Comparison of ENCODE assay signal across 23 cellular contexts in the genomic region with DNA sequence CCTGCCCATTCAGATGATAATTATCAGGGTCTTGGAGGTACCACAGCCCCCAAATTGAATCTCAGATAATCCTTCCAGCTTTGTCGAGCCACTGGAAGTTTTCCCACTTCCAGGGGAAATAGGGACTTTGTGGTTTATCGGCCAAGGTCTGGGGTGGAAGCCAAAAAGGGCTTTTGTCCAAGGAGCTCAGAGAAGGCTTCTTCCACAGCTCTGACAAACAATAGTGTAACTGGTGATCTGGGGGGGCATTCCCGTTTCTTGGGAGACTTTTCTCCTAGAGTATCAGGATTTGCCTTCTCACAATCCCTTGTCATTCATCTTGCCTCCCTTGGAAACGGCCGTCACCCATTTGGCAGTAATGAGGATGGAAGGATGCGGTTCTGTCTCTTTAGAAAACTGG. TPM values are rescaled to one million over a fixed set of nuclear protein-coding genes. Genes with fewer than 3 reads are reported as not detected.
DNase-seq lines count a peak whose midpoint lies in the region; ATAC-seq and TF ChIP-seq lines count a peak whose summit lies in the region.
"Had no signal": no experiment of that assay in that cellular context is flagged by ENCODE, and none has a peak within 500 bp of the region (broad histone marks: within the 10 kb centered on the region; RNA-seq: fewer than 3 reads in every experiment).

No MANE protein-coding gene starts in this region.

- peaks cover 57% of the 10 kb centered on the region for H3K4me1 Mint-ChIP-seq in mesothelial cell of epicardium
- no peaks in the 10 kb centered on the region for H3K4me1 Mint-ChIP-seq in activated T-helper 1 cell treated with anti-CD3 and anti-CD28 coated beads, Interleukin-12 subunit alpha, Interleukin-12 subunit beta, Interleukin-2, Interleukin-4 antibody, amounts not matched to agents 30 ng/mL and 10 ng/mL and 1 ng/mL, durations not matched to agents 14 hours and 24 hours and 36 hours (ENCODE audit: low read depth)
- H3K4me1 Mint-ChIP-seq: B cell had no signal

- H3K4me3 Mint-ChIP-seq in mesothelial cell of epicardium = no peak overlapping the region
- no peak overlapping the region for H3K4me3 Mint-ChIP-seq in activated T-helper 1 cell treated with anti-CD3 and anti-CD28 coated beads, Interleukin-12 subunit alpha, Interleukin-12 subunit beta, Interleukin-2, Interleukin-4 antibody, amounts not matched to agents 30 ng/mL and 10 ng/mL and 1 ng/mL, durations not matched to agents 14 hours and 24 hours and 36 hours
- H3K4me3 Mint-ChIP-seq: B cell; CD4-positive, alpha-beta T cell had no signal

- peak; percentile 57 for DNase-seq in M059J (ENCODE audit: low read depth)
- peak in 29 of 61 donors; percentile 7 to 76 (median 30) for DNase-seq in caudate nucleus (lab: John Stamatoyannopoulos, UW)
- DNase-seq in mesothelial cell of epicardium (ENCODE audit: low spot score in 2 of 2, unreplicated experiment in 2 of 2) = no peak
- peak; percentile 66 for DNase-seq in putamen (ENCODE audit: low spot score)
- DNase-seq in activated T-helper 1 cell treated with anti-CD3 and anti-CD28 coated beads, Interleukin-12 subunit alpha, Interleukin-12 subunit beta, Interleukin-2, Interleukin-4 antibody, amounts not matched to agents 30 ng/mL and 10 ng/mL and 1 ng/mL, durations not matched to agents 14 hours and 24 hours and 36 hours (ENCODE audit: low spot score) = no peak
- DNase-seq in sciatic nerve (ENCODE audit: low spot score) = no peak
- DNase-seq: ACHN; Calu3; CD4-positive, alpha-beta T cell; DND-41; GF-D8; GM23248; KG1; NCI-H1092; NCI-H1694; NCI-H2107; NCI-H446; NCI-H774; PC-9; Right ventricle myocardium superior had no signal

- no peaks in the 10 kb centered on the region for H3K27me3 Mint-ChIP-seq in mesothelial cell of epicardium (ENCODE audit: low read depth)
- peaks cover 14% of the 10 kb centered on the region for H3K27me3 Mint-ChIP-seq in activated T-helper 1 cell treated with anti-CD3 and anti-CD28 coated beads, Interleukin-12 subunit alpha, Interleukin-12 subunit beta, Interleukin-2, Interleukin-4 antibody, amounts not matched to agents 30 ng/mL and 10 ng/mL and 1 ng/mL, durations not matched to agents 14 hours and 24 hours and 36 hours (ENCODE audit: insufficient read depth)
- H3K27me3 Mint-ChIP-seq: CD4-positive, alpha-beta T cell had no signal

- peak overlapping the region; percentile 60 for H3K27ac Mint-ChIP-seq in mesothelial cell of epicardium
- H3K27ac Mint-ChIP-seq in activated T-helper 1 cell treated with anti-CD3 and anti-CD28 coated beads, Interleukin-12 subunit alpha, Interleukin-12 subunit beta, Interleukin-2, Interleukin-4 antibody, amounts not matched to agents 30 ng/mL and 10 ng/mL and 1 ng/mL, durations not matched to agents 14 hours and 24 hours and 36 hours = no peak overlapping the region
- H3K27ac Mint-ChIP-seq: B cell; CD4-positive, alpha-beta T cell had no signal

- intact Hi-C loops in activated T-helper 1 cell treated with anti-CD3 and anti-CD28 coated beads, Interleukin-12 subunit alpha, Interleukin-12 subunit beta, Interleukin-2, Interleukin-4 antibody, amounts not matched to agents 30 ng/mL and 10 ng/mL and 1 ng/mL, durations not matched to agents 14 hours and 24 hours and 36 hours (cut with micrococcal nuclease) = no loop called here
- intact Hi-C loops in sciatic nerve (cut with DNase I) = no loop called here

- TF ChIP-seq CTCF in mesothelial cell of epicardium (IDR thresholded peaks at IDR 0.05; ENCODE audit: unreplicated experiment) = no peak

- H3K9me3 Mint-ChIP-seq in mesothelial cell of epicardium = peaks cover 1% of the 10 kb centered on the region
- no peaks in the 10 kb centered on the region for H3K9me3 Mint-ChIP-seq in activated T-helper 1 cell treated with anti-CD3 and anti-CD28 coated beads, Interleukin-12 subunit alpha, Interleukin-12 subunit beta, Interleukin-2, Interleukin-4 antibody, amounts not matched to agents 30 ng/mL and 10 ng/mL and 1 ng/mL, durations not matched to agents 14 hours and 24 hours and 36 hours
- H3K9me3 Mint-ChIP-seq: CD4-positive, alpha-beta T cell had no signal

- H3K36me3 Mint-ChIP-seq in mesothelial cell of epicardium = peaks cover 11% of the 10 kb centered on the region
- no peaks in the 10 kb centered on the region for H3K36me3 Mint-ChIP-seq in activated T-helper 1 cell treated with anti-CD3 and anti-CD28 coated beads, Interleukin-12 subunit alpha, Interleukin-12 subunit beta, Interleukin-2, Interleukin-4 antibody, amounts not matched to agents 30 ng/mL and 10 ng/mL and 1 ng/mL, durations not matched to agents 14 hours and 24 hours and 36 hours (ENCODE audit: low read depth)

- H3K27ac ChIP-seq in caudate nucleus (ENCODE audit: low read depth, low read length) = peak overlapping the region; percentile 13
- H3K27ac ChIP-seq: GM23248, PC-9 had no signal

- ATAC-seq in HG03139 (IDR thresholded peaks at IDR 0.05; ENCODE audit: unreplicated experiment) (no peak), GM18873 (IDR thresholded peaks at IDR 0.05; ENCODE audit: low FRiP score, unreplicated experiment) (no peak), sciatic nerve (no peak)

RNA-seq across cellular contexts. Expression of gene SRGAP3, which starts 18.4 kb away (rescaled TPM):
- total RNA-seq in M059J (2014; rRNA removed; shearing (Covaris generic)) = 0.57 and 2.6 TPM in 2 replicates
- 61.3 to 68.6 TPM (median 65.6 TPM) in 3 replicates for total RNA-seq in mesothelial cell of epicardium
- total RNA-seq in activated T-helper 1 cell treated with anti-CD3 and anti-CD28 coated beads, Interleukin-12 subunit alpha, Interleukin-12 subunit beta, Interleukin-2, Interleukin-4 antibody, amounts not matched to agents 30 ng/mL and 10 ng/mL and 1 ng/mL, durations not matched to agents 14 hours and 24 hours and 36 hours = 0.54 and 0.61 TPM in 2 replicates
- 14.4 TPM for total RNA-seq in sciatic nerve

Comparison
In these comparisons a context has a peak if more than half of its experiments do, and no peak if none do; other contexts are left out.
1. DNase-seq: peak in M059J (single experiment) and putamen (single experiment); none in mesothelial cell of epicardium (0 of 2), activated T-helper 1 cell treated with anti-CD3 and anti-CD28 coated beads, Interleukin-12 subunit alpha, Interleukin-12 subunit beta, Interleukin-2, Interleukin-4 antibody, amounts not matched to agents 30 ng/mL and 10 ng/mL and 1 ng/mL, durations not matched to agents 14 hours and 24 hours and 36 hours (single experiment) and sciatic nerve (single experiment).